1 cellular context compared by ENCODE assay signal in the genomic region with DNA sequence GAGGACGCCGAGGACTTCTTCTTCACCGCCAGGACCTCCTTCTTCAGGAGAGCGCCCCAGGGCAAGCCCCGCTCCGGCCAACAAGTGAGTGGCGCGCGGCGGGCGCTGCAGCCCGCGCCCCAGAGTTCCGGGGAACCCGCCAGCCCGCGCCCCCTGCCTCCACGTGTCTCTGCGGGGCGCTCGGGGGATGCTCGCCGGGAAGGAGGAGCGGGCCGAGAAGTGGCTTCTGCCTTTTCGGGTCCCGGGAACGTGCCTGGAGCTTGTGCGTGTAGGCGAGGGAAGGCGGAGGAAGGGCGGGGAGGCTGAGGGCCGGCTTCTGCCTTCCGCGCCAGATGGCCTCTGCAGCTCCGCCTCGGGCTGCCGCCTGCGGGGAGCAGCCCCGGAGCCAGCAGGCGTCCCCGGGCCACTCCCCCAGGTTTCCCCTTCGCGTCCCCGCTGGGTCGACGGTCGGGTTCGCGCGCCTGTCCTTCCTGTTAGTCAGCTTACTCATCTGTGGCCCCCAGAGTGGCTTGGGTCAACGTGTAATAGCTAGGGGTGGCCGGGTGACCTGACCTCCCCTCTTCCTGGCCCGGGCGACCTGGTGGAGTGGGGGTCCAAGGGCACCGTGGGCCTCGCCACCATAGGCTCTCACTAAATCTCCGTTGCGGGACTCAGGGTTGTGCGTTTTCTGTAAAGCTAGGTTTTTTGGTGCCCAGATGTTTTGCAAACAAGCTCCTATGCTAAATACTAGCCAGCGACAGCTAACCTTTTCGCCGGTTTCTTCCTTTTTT.
TF ChIP-seq lines count a peak whose summit lies in the region.

No MANE protein-coding gene starts in this region.

TF ChIP-seq in HepG2, 621 proteins besides CTCF, POLR2A, EP300 and RAD21 (continued from another document and continues in another):
- TF ChIP-seq, protein P1, sequence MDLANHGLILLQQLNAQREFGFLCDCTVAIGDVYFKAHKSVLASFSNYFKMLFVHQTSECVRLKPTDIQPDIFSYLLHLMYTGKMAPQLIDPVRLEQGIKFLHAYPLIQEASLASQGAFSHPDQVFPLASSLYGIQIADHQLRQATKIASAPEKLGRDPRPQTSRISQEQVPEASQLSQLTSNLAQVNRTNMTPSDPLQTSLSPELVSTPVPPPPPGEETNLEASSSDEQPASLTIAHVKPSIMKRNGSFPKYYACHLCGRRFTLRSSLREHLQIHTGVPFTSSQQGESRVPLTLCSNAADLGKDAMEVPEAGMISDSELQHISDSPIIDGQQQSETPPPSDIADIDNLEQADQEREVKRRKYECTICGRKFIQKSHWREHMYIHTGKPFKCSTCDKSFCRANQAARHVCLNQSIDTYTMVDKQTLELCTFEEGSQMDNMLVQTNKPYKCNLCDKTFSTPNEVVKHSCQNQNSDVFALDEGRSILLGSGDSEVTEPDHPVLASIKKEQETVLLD (CRISPR knock-in tag; IDR thresholded peaks at IDR 0.05; ENCODE audit: low read depth) = peak; percentile 32; the same call in 1 of the 2 replicates
- TF ChIP-seq NFE2L1 (CRISPR knock-in tag; IDR thresholded peaks at IDR 0.05; ENCODE audit: borderline replicate concordance) (no peak), ZMAT3 (CRISPR knock-in tag; conservative IDR thresholded peaks at IDR 0.05) (peak; percentile 33; the same call in 1 of the 2 replicates), SYNCRIP (IDR thresholded peaks at IDR 0.05; ENCODE audit: insufficient read depth, low read depth, low read length) (no peak), ZNF768 (CRISPR knock-in tag; IDR thresholded peaks at IDR 0.05) (no peak), ZNF501 (CRISPR knock-in tag; IDR thresholded peaks at IDR 0.05) (peak; percentile 88), CBX5 (CRISPR knock-in tag; IDR thresholded peaks at IDR 0.05; ENCODE audit: borderline replicate concordance) (no peak), JUNB (CRISPR knock-in tag; IDR thresholded peaks at IDR 0.05; ENCODE audit: borderline replicate concordance) (no peak), SPEN (CRISPR knock-in tag; IDR thresholded peaks at IDR 0.05; ENCODE audit: low read depth) (no peak), FOXC1 (CRISPR knock-in tag; IDR thresholded peaks at IDR 0.05; ENCODE audit: borderline replicate concordance) (peak; percentile 77), ZNF431 (CRISPR knock-in tag; IDR thresholded peaks at IDR 0.05; ENCODE audit: borderline replicate concordance, low read depth) (no peak), MAFG (CRISPR knock-in tag; IDR thresholded peaks at IDR 0.05) (no peak), ZNF101 (CRISPR knock-in tag; IDR thresholded peaks at IDR 0.05; ENCODE audit: borderline replicate concordance, low read depth) (no peak)
- TF ChIP-seq, protein P2, sequence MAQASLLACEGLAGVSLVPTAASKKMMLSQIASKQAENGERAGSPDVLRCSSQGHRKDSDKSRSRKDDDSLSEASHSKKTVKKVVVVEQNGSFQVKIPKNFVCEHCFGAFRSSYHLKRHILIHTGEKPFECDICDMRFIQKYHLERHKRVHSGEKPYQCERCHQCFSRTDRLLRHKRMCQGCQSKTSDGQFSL (CRISPR knock-in tag; IDR thresholded peaks at IDR 0.05) = no peak
- TF ChIP-seq, protein P3, sequence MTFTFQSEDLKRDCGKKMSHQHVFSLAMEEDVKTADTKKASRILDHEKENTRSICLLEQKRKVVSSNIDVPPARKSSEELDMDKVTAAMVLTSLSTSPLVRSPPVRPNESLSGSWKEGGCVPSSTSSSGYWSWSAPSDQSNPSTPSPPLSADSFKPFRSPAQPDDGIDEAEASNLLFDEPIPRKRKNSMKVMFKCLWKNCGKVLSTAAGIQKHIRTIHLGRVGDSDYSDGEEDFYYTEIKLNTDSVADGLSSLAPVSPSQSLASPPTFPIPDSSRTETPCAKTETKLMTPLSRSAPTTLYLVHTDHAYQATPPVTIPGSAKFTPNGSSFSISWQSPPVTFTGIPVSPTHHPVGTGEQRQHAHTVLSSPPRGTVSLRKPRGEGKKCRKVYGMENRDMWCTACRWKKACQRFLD (CRISPR knock-in tag; IDR thresholded peaks at IDR 0.05; ENCODE audit: borderline replicate concordance) = no peak
- TF ChIP-seq, protein P4, sequence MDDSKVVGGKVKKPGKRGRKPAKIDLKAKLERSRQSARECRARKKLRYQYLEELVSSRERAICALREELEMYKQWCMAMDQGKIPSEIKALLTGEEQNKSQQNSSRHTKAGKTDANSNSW (CRISPR knock-in tag; IDR thresholded peaks at IDR 0.05; ENCODE audit: borderline replicate concordance) = no peak
- TF ChIP-seq, protein P5, sequence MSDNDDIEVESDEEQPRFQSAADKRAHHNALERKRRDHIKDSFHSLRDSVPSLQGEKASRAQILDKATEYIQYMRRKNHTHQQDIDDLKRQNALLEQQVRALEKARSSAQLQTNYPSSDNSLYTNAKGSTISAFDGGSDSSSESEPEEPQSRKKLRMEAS (IDR thresholded peaks at IDR 0.05) = 0 out of 2 replicates have a peak, but pooled peaks have one; percentile 34
- TF ChIP-seq, protein P6, sequence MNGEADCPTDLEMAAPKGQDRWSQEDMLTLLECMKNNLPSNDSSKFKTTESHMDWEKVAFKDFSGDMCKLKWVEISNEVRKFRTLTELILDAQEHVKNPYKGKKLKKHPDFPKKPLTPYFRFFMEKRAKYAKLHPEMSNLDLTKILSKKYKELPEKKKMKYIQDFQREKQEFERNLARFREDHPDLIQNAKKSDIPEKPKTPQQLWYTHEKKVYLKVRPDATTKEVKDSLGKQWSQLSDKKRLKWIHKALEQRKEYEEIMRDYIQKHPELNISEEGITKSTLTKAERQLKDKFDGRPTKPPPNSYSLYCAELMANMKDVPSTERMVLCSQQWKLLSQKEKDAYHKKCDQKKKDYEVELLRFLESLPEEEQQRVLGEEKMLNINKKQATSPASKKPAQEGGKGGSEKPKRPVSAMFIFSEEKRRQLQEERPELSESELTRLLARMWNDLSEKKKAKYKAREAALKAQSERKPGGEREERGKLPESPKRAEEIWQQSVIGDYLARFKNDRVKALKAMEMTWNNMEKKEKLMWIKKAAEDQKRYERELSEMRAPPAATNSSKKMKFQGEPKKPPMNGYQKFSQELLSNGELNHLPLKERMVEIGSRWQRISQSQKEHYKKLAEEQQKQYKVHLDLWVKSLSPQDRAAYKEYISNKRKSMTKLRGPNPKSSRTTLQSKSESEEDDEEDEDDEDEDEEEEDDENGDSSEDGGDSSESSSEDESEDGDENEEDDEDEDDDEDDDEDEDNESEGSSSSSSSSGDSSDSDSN (CRISPR knock-in tag; IDR thresholded peaks at IDR 0.05) = peak; percentile 97
- TF ChIP-seq, protein P7, sequence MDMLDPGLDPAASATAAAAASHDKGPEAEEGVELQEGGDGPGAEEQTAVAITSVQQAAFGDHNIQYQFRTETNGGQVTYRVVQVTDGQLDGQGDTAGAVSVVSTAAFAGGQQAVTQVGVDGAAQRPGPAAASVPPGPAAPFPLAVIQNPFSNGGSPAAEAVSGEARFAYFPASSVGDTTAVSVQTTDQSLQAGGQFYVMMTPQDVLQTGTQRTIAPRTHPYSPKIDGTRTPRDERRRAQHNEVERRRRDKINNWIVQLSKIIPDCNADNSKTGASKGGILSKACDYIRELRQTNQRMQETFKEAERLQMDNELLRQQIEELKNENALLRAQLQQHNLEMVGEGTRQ (IDR thresholded peaks at IDR 0.05; ENCODE audit: low read depth, low read length) = no peak
- TF ChIP-seq, protein P7 (CRISPR knock-in tag; IDR thresholded peaks at IDR 0.05; ENCODE audit: borderline replicate concordance) = no peak
- TF ChIP-seq, protein P8, sequence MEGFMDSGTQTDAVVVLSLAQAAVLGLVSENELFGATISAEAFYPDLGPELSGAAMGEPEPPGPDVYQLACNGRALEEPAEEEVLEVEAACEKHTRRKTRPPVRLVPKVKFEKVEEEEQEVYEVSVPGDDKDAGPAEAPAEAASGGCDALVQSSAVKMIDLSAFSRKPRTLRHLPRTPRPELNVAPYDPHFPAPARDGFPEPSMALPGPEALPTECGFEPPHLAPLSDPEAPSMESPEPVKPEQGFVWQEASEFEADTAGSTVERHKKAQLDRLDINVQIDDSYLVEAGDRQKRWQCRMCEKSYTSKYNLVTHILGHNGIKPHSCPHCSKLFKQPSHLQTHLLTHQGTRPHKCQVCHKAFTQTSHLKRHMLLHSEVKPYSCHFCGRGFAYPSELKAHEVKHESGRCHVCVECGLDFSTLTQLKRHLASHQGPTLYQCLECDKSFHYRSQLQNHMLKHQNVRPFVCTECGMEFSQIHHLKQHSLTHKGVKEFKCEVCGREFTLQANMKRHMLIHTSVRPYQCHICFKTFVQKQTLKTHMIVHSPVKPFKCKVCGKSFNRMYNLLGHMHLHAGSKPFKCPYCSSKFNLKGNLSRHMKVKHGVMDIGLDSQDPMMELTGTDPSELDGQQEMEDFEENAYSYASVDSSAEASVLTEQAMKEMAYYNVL (CRISPR knock-in tag; IDR thresholded peaks at IDR 0.05; ENCODE audit: borderline replicate concordance) = peak; percentile 68; the same call in 1 of the 2 replicates
- TF ChIP-seq, protein P9, sequence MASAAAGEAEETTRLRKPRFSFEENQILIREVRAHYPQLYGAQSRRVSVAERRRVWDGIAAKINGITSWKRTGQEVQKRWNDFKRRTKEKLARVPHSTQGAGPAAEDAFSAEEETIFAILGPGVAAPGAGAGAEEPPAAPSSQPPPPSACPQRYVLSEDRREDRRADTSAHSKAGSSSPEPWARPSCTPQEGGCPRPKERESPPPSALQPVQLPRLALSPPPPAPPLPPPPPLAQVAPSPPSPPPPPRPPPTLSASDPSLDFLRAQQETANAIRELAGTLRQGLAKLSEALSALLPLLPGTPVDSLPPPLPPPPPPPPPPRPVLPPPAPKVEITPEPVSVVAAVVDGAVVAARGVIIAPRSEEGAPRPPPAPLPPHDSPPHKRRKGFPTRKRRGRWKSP (CRISPR knock-in tag; IDR thresholded peaks at IDR 0.05) = no peak
- TF ChIP-seq, protein P10, sequence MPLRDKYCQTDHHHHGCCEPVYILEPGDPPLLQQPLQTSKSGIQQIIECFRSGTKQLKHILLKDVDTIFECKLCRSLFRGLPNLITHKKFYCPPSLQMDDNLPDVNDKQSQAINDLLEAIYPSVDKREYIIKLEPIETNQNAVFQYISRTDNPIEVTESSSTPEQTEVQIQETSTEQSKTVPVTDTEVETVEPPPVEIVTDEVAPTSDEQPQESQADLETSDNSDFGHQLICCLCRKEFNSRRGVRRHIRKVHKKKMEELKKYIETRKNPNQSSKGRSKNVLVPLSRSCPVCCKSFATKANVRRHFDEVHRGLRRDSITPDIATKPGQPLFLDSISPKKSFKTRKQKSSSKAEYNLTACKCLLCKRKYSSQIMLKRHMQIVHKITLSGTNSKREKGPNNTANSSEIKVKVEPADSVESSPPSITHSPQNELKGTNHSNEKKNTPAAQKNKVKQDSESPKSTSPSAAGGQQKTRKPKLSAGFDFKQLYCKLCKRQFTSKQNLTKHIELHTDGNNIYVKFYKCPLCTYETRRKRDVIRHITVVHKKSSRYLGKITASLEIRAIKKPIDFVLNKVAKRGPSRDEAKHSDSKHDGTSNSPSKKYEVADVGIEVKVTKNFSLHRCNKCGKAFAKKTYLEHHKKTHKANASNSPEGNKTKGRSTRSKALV (CRISPR knock-in tag; IDR thresholded peaks at IDR 0.05) = peak; percentile 69; the same call in 1 of the 2 replicates
- TF ChIP-seq, protein P11, sequence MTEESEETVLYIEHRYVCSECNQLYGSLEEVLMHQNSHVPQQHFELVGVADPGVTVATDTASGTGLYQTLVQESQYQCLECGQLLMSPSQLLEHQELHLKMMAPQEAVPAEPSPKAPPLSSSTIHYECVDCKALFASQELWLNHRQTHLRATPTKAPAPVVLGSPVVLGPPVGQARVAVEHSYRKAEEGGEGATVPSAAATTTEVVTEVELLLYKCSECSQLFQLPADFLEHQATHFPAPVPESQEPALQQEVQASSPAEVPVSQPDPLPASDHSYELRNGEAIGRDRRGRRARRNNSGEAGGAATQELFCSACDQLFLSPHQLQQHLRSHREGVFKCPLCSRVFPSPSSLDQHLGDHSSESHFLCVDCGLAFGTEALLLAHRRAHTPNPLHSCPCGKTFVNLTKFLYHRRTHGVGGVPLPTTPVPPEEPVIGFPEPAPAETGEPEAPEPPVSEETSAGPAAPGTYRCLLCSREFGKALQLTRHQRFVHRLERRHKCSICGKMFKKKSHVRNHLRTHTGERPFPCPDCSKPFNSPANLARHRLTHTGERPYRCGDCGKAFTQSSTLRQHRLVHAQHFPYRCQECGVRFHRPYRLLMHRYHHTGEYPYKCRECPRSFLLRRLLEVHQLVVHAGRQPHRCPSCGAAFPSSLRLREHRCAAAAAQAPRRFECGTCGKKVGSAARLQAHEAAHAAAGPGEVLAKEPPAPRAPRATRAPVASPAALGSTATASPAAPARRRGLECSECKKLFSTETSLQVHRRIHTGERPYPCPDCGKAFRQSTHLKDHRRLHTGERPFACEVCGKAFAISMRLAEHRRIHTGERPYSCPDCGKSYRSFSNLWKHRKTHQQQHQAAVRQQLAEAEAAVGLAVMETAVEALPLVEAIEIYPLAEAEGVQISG (CRISPR knock-in tag; IDR thresholded peaks at IDR 0.05) = 0 out of 2 replicates have a peak, but pooled peaks have one; percentile 35
- TF ChIP-seq, protein P12, sequence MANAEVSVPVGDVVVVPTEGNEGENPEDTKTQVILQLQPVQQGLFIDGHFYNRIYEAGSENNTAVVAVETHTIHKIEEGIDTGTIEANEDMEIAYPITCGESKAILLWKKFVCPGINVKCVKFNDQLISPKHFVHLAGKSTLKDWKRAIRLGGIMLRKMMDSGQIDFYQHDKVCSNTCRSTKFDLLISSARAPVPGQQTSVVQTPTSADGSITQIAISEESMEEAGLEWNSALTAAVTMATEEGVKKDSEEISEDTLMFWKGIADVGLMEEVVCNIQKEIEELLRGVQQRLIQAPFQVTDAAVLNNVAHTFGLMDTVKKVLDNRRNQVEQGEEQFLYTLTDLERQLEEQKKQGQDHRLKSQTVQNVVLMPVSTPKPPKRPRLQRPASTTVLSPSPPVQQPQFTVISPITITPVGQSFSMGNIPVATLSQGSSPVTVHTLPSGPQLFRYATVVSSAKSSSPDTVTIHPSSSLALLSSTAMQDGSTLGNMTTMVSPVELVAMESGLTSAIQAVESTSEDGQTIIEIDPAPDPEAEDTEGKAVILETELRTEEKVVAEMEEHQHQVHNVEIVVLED (CRISPR knock-in tag; IDR thresholded peaks at IDR 0.05; ENCODE audit: borderline replicate concordance) = peak; percentile 31; the same call in 1 of the 2 replicates
